In genomic region chr4:16078195-16078756, GRCh38 we compare ENCODE assay signal across 22 cellular contexts. TPM values are rescaled to one million over a fixed set of nuclear protein-coding genes. Genes with fewer than 3 reads are reported as not detected.
"Had no signal": no experiment of that assay in that cellular context is flagged by ENCODE, and none has a peak within 500 bp of the region (broad histone marks: within the 10 kb centered on the region; RNA-seq: fewer than 3 reads in every experiment).

No MANE protein-coding gene starts in this region.

- DNase-seq: activated B cell treated with CpG ODN at 0.5 μM for 24 hours; activated CD8-positive, alpha-beta T cell treated with anti-CD3 and anti-CD28 coated beads, Interleukin-2, amount 10 ng/mL, durations not matched to agents 7 days and 5 days; activated naive CD4-positive, alpha-beta T cell treated with Interleukin-2 at 50 U/mL for 16 hours; activated naive CD8-positive, alpha-beta T cell treated with anti-CD3 and anti-CD28 coated beads, Interleukin-2, amount 10 ng/mL, durations not matched to agents 7 days and 5 days; activated T-cell treated with anti-CD3 and anti-CD28 coated beads, Interleukin-2, amount 50 U/mL, for 24 hours; body of pancreas; colonic mucosa; esophagus squamous epithelium; left colon; nephron progenitor cell; right cardiac atrium; small intestine; stimulated activated CD4-positive, alpha-beta T cell treated with anti-CD3 and anti-CD28 coated beads, Interleukin-4, amount 100 ng/mL, for 24 hours; stomach; upper lobe of left lung had no signal

- H3K9me3 Mint-ChIP-seq: activated B cell treated with CpG ODN at 0.5 μM for 24 hours; activated naive CD8-positive, alpha-beta T cell treated with anti-CD3 and anti-CD28 coated beads, Interleukin-2, amount 10 ng/mL, durations not matched to agents 7 days and 5 days; activated T-cell treated with anti-CD3 and anti-CD28 coated beads, Interleukin-2, amount 50 U/mL, for 24 hours; activated T-helper 2 cell treated with anti-CD3 and anti-CD28 coated beads, Interferon-gamma antibody, Interleukin-2, Interleukin-4, amounts not matched to agents 10 μg/mL and 5 μg/mL and 100 μg/mL, durations not matched to agents 14 hours and 24 hours and 36 hours; central memory CD8-positive, alpha-beta T cell; nephron progenitor cell; stimulated activated effector memory CD8-positive, alpha-beta T cell treated with anti-CD3 and anti-CD28 coated beads, Interleukin-12 subunit alpha, Interleukin-12 subunit beta, amount 100 ng/mL, for 72 hours had no signal

- H3K36me3 Mint-ChIP-seq: activated naive CD8-positive, alpha-beta T cell treated with anti-CD3 and anti-CD28 coated beads, Interleukin-2, amount 10 ng/mL, durations not matched to agents 7 days and 5 days; stimulated activated effector memory CD8-positive, alpha-beta T cell treated with anti-CD3 and anti-CD28 coated beads, Interleukin-12 subunit alpha, Interleukin-12 subunit beta, amount 100 ng/mL, for 72 hours had no signal

- H3K9me3 ChIP-seq: body of pancreas, colonic mucosa, esophagus squamous epithelium, stomach, upper lobe of left lung had no signal

- H3K27ac ChIP-seq: colonic mucosa, hepatocyte, upper lobe of left lung had no signal

- H3K4me3 ChIP-seq: body of pancreas, colonic mucosa, esophagus squamous epithelium, hepatocyte, stomach, upper lobe of left lung had no signal

- H3K36me3 ChIP-seq: colonic mucosa, esophagus squamous epithelium, stomach, upper lobe of left lung had no signal

- H3K4me3 Mint-ChIP-seq: activated B cell treated with CpG ODN at 0.5 μM for 24 hours; activated CD8-positive, alpha-beta T cell treated with anti-CD3 and anti-CD28 coated beads, Interleukin-2, amount 10 ng/mL, durations not matched to agents 7 days and 5 days; activated naive CD8-positive, alpha-beta T cell treated with anti-CD3 and anti-CD28 coated beads, Interleukin-2, amount 10 ng/mL, durations not matched to agents 7 days and 5 days; activated T-cell treated with anti-CD3 and anti-CD28 coated beads, Interleukin-2, amount 50 U/mL, for 24 hours; central memory CD8-positive, alpha-beta T cell; nephron progenitor cell; stimulated activated effector memory CD8-positive, alpha-beta T cell treated with anti-CD3 and anti-CD28 coated beads, Interleukin-12 subunit alpha, Interleukin-12 subunit beta, amount 100 ng/mL, for 72 hours had no signal

- FAIRE-seq: small intestine had no signal

- H2AFZ ChIP-seq: hepatocyte had no signal

- H3K27me3 Mint-ChIP-seq: progenitor cell of endocrine pancreas had no signal

- H3K27ac Mint-ChIP-seq: activated B cell treated with CpG ODN at 0.5 μM for 24 hours; activated CD8-positive, alpha-beta T cell treated with anti-CD3 and anti-CD28 coated beads, Interleukin-2, amount 10 ng/mL, durations not matched to agents 7 days and 5 days; activated naive CD8-positive, alpha-beta T cell treated with anti-CD3 and anti-CD28 coated beads, Interleukin-2, amount 10 ng/mL, durations not matched to agents 7 days and 5 days; activated T-cell treated with anti-CD3 and anti-CD28 coated beads, Interleukin-2, amount 50 U/mL, for 24 hours; activated T-helper 2 cell treated with anti-CD3 and anti-CD28 coated beads, Interferon-gamma antibody, Interleukin-2, Interleukin-4, amounts not matched to agents 10 μg/mL and 5 μg/mL and 100 μg/mL, durations not matched to agents 14 hours and 24 hours and 36 hours; nephron progenitor cell; stimulated activated effector memory CD8-positive, alpha-beta T cell treated with anti-CD3 and anti-CD28 coated beads, Interleukin-12 subunit alpha, Interleukin-12 subunit beta, amount 100 ng/mL, for 72 hours had no signal

- ATAC-seq: activated CD8-positive, alpha-beta T cell treated with anti-CD3 and anti-CD28 coated beads, Interleukin-2, amount 10 ng/mL, durations not matched to agents 7 days and 5 days; left colon had no signal

- H3K4me1 ChIP-seq: colonic mucosa had no signal

RNA-seq across cellular contexts. Expression of gene PROM1, which starts 5.5 kb away (rescaled TPM):
- total RNA-seq: activated B cell treated with CpG ODN at 0.5 μM for 24 hours; activated CD8-positive, alpha-beta T cell treated with anti-CD3 and anti-CD28 coated beads, Interleukin-2, amount 10 ng/mL, durations not matched to agents 7 days and 5 days; activated naive CD8-positive, alpha-beta T cell treated with anti-CD3 and anti-CD28 coated beads, Interleukin-2, amount 10 ng/mL, durations not matched to agents 7 days and 5 days; lung microvascular endothelial cell; myocyte had no signal
